8 cellular contexts compared by ENCODE assay signal in genomic region chr1:28518000-28518744, GRCh38. TPM values are rescaled to one million over a fixed set of nuclear protein-coding genes. Genes with fewer than 3 reads are reported as not detected.
DNase-seq lines count a peak whose midpoint lies in the region; ATAC-seq and TF ChIP-seq lines count a peak whose summit lies in the region.

No MANE protein-coding gene starts in this region.

- no peaks in the 10 kb centered on the region for H3K9me3 ChIP-seq in vagina

- DNase-seq in NCI-H128 (lab: John Stamatoyannopoulos, UW; ENCODE audit: unreplicated experiment), result peak; percentile 89
- DNase-seq in T follicular helper cell (ENCODE audit: low read depth), result peak; percentile 75
- DNase-seq in amniotic epithelial cell (ENCODE audit: low read depth), result peak; percentile 77
- DNase-seq in left ventricle myocardium superior, result peak; percentile 95
- DNase-seq in pulmonary artery endothelial cell (ENCODE audit: low read depth, low spot score), result peak; percentile 60
- peak in 1 of 2 donors; percentile 90 for DNase-seq in vagina (ENCODE audit: extremely low spot score in 2 of 2)

- TF ChIP-seq CTCF in GM12874 (IDR thresholded peaks at IDR 0.05; ENCODE audit: insufficient read depth, low read depth, low read length) (peak; percentile 96), vagina (IDR thresholded peaks at IDR 0.05) (peak; percentile 91 to 100 (median 98))

- H3K27ac ChIP-seq in vagina, result peak overlapping the region; percentile 75

- ATAC-seq in HG02623 (IDR thresholded peaks at IDR 0.05; ENCODE audit: unreplicated experiment), result peak; percentile 64
- peak; percentile 97 for ATAC-seq in left ventricle myocardium superior

- intact Hi-C loops in left ventricle myocardium superior (cut with micrococcal nuclease) (no loop called here), vagina (cut with DNase I) (loop anchor here (5.0 to 10.0 kb wide), 2 partner anchors 84 to 357 kb away; no protein-coding TSS in a partner anchor)

- H3K4me1 ChIP-seq in vagina, result peaks cover 21% of the 10 kb centered on the region

- H3K27me3 ChIP-seq in vagina, result no peaks in the 10 kb centered on the region

- H3K36me3 ChIP-seq in vagina, result peaks cover 0 to 25% of the 10 kb centered on the region in 2 donors

- no peak for TF ChIP-seq POLR2A in vagina (IDR thresholded peaks at IDR 0.05)

- peak overlapping the region; percentile 51 to 81 for H3K4me3 ChIP-seq in vagina

RNA-seq across cellular contexts. Expression of gene RCC1, which starts 12.3 kb away (rescaled TPM):
- total RNA-seq in left ventricle myocardium superior (8.0 TPM), pulmonary artery endothelial cell (89.9 and 129 TPM in 2 replicates), vagina (23.8 TPM)

RNA-seq across cellular contexts. Expression of gene TRNAU1AP, which starts 34.7 kb away (rescaled TPM):
- total RNA-seq in left ventricle myocardium superior (14.5 TPM), pulmonary artery endothelial cell (26.8 and 27.8 TPM in 2 replicates), vagina (14.0 TPM)
